29 cellular contexts compared by ENCODE assay signal in genomic region chr16:56711862-56712261, GRCh38. TPM values are rescaled to one million over a fixed set of nuclear protein-coding genes. Genes with fewer than 3 reads are reported as not detected.
"Had no signal": no experiment of that assay in that cellular context is flagged by ENCODE, and none has a peak within 500 bp of the region (broad histone marks: within the 10 kb centered on the region; RNA-seq: fewer than 3 reads in every experiment).

No MANE protein-coding gene starts in this region.

- H3K27me3 Mint-ChIP-seq: activated CD4-positive, alpha-beta T cell treated with anti-CD3 and anti-CD28 coated beads for 36 hours; activated naive CD8-positive, alpha-beta T cell treated with anti-CD3 and anti-CD28 coated beads, Interleukin-2, amount 50 U/mL, for 24 hours; stimulated activated memory B cell treated with anti-CD40 and anti-IgM and Interleukin-4, amounts not matched to agents 10 μg/mL and 1 μg/mL and 100 μg/mL, for 72 hours had no signal

- H3K4me3 ChIP-seq: heart right ventricle, skin epidermis, stomach, suprapubic skin, tibial nerve had no signal

- H3K27me3 ChIP-seq: stomach, suprapubic skin, tibial nerve had no signal

- H2AFZ ChIP-seq: parathyroid adenoma had no signal

- H3K27ac Mint-ChIP-seq: activated B cell treated with CpG ODN at 0.5 μM for 24 hours; activated CD4-positive, alpha-beta T cell treated with anti-CD3 and anti-CD28 coated beads for 36 hours; activated naive CD4-positive, alpha-beta T cell treated with anti-CD3 and anti-CD28 coated beads for 36 hours; activated naive CD8-positive, alpha-beta T cell treated with anti-CD3 and anti-CD28 coated beads, Interleukin-2, amount 50 U/mL, for 24 hours; brain; nephron progenitor cell; stimulated activated memory B cell treated with anti-CD40 and anti-IgM and Interleukin-4, amounts not matched to agents 10 μg/mL and 1 μg/mL and 100 μg/mL, for 72 hours had no signal

- DNase-seq: activated B cell treated with CpG ODN at 0.5 μM for 24 hours; activated CD4-positive, alpha-beta T cell treated with anti-CD3 and anti-CD28 coated beads for 36 hours; activated CD4-positive, alpha-beta T cell treated with anti-CD3 and anti-CD28 coated beads, Interleukin-2, amount 50 U/mL, for 4 hours; activated effector memory CD4-positive, alpha-beta T cell treated with Interleukin-2 at 50 U/mL for 16 hours; activated naive CD4-positive, alpha-beta T cell treated with anti-CD3 and anti-CD28 coated beads for 36 hours; activated naive CD8-positive, alpha-beta T cell treated with anti-CD3 and anti-CD28 coated beads, Interleukin-2, amount 50 U/mL, for 24 hours; activated T-cell treated with anti-CD3 and anti-CD28 coated beads, Interleukin-2, amount 50 U/mL, for 48 hours; anterior cingulate cortex; effector CD4-positive, alpha-beta T cell; heart right ventricle; islet precursor cell; left cardiac atrium; midbrain; nephron progenitor cell; right cardiac atrium; stimulated activated CD4-positive, alpha-beta T cell treated with anti-CD3 and anti-CD28 coated beads, Interleukin-1b, Interleukin-23, amount 100 ng/mL, for 48 hours; stomach; T-helper 1 cell had no signal

- H3K4me3 Mint-ChIP-seq: activated B cell treated with CpG ODN at 0.5 μM for 24 hours; activated CD4-positive, alpha-beta T cell treated with anti-CD3 and anti-CD28 coated beads for 36 hours; activated naive CD4-positive, alpha-beta T cell treated with anti-CD3 and anti-CD28 coated beads for 36 hours; activated naive CD8-positive, alpha-beta T cell treated with anti-CD3 and anti-CD28 coated beads, Interleukin-2, amount 50 U/mL, for 24 hours; brain; nephron progenitor cell; stimulated activated memory B cell treated with anti-CD40 and anti-IgM and Interleukin-4, amounts not matched to agents 10 μg/mL and 1 μg/mL and 100 μg/mL, for 72 hours had no signal

- H3K4me1 Mint-ChIP-seq: activated B cell treated with CpG ODN at 0.5 μM for 24 hours; brain; nephron progenitor cell; stimulated activated memory B cell treated with anti-CD40 and anti-IgM and Interleukin-4, amounts not matched to agents 10 μg/mL and 1 μg/mL and 100 μg/mL, for 72 hours had no signal

- H3K36me3 ChIP-seq: heart right ventricle, stomach, suprapubic skin, tibial nerve had no signal

- H3K36me3 Mint-ChIP-seq: brain; stimulated activated memory B cell treated with anti-CD40 and anti-IgM and Interleukin-4, amounts not matched to agents 10 μg/mL and 1 μg/mL and 100 μg/mL, for 72 hours had no signal

- H3K9me3 ChIP-seq: heart right ventricle, stomach, suprapubic skin, tibial nerve had no signal

- ATAC-seq: activated CD4-positive, alpha-beta T cell treated with anti-CD3 and anti-CD28 coated beads for 36 hours; activated naive CD8-positive, alpha-beta T cell treated with anti-CD3 and anti-CD28 coated beads, Interleukin-2, amount 50 U/mL, for 24 hours; heart right ventricle; left cardiac atrium; right cardiac atrium; stimulated activated memory B cell treated with anti-CD40 and anti-IgM and Interleukin-4, amounts not matched to agents 10 μg/mL and 1 μg/mL and 100 μg/mL, for 72 hours had no signal

- H3K9ac ChIP-seq: parathyroid adenoma had no signal

- H3K9me3 Mint-ChIP-seq: activated B cell treated with CpG ODN at 0.5 μM for 24 hours; activated naive CD4-positive, alpha-beta T cell treated with anti-CD3 and anti-CD28 coated beads for 36 hours; activated naive CD8-positive, alpha-beta T cell treated with anti-CD3 and anti-CD28 coated beads, Interleukin-2, amount 50 U/mL, for 24 hours; brain; stimulated activated memory B cell treated with anti-CD40 and anti-IgM and Interleukin-4, amounts not matched to agents 10 μg/mL and 1 μg/mL and 100 μg/mL, for 72 hours had no signal

- H3K27ac ChIP-seq: heart right ventricle, parathyroid adenoma, skin epidermis, stomach, suprapubic skin, tibial nerve had no signal

- H3K4me1 ChIP-seq: heart right ventricle, stomach, tibial nerve had no signal

- H3K79me2 ChIP-seq: parathyroid adenoma had no signal

RNA-seq across cellular contexts. Expression of gene MT1H, which starts 42.2 kb away (rescaled TPM):
- total RNA-seq: cardiac septum, chondrocyte, fibroblast of villous mesenchyme, left cardiac atrium, pulmonary artery endothelial cell, right cardiac atrium, urinary bladder had no signal
- polyA plus RNA-seq: heart right ventricle, right cardiac atrium, urinary bladder had no signal

RNA-seq across cellular contexts. Expression of gene MT1G, which starts 44.0 kb away (rescaled TPM):
- total RNA-seq: fibroblast of villous mesenchyme, pulmonary artery endothelial cell, urinary bladder had no signal

RNA-seq across cellular contexts. Expression of gene MT1F, which starts 54.1 kb away (rescaled TPM):
- total RNA-seq: fibroblast of villous mesenchyme had no signal
